1 cellular context compared by ENCODE assay signal in genomic region chr16:57266531-57267268, GRCh38.
TF ChIP-seq lines count a peak whose summit lies in the region.

No MANE protein-coding gene starts in this region.

TF ChIP-seq in SK-N-SH, 30 proteins besides CTCF, POLR2A, EP300 and RAD21 (continued from another document):
- TF ChIP-seq, protein P1, sequence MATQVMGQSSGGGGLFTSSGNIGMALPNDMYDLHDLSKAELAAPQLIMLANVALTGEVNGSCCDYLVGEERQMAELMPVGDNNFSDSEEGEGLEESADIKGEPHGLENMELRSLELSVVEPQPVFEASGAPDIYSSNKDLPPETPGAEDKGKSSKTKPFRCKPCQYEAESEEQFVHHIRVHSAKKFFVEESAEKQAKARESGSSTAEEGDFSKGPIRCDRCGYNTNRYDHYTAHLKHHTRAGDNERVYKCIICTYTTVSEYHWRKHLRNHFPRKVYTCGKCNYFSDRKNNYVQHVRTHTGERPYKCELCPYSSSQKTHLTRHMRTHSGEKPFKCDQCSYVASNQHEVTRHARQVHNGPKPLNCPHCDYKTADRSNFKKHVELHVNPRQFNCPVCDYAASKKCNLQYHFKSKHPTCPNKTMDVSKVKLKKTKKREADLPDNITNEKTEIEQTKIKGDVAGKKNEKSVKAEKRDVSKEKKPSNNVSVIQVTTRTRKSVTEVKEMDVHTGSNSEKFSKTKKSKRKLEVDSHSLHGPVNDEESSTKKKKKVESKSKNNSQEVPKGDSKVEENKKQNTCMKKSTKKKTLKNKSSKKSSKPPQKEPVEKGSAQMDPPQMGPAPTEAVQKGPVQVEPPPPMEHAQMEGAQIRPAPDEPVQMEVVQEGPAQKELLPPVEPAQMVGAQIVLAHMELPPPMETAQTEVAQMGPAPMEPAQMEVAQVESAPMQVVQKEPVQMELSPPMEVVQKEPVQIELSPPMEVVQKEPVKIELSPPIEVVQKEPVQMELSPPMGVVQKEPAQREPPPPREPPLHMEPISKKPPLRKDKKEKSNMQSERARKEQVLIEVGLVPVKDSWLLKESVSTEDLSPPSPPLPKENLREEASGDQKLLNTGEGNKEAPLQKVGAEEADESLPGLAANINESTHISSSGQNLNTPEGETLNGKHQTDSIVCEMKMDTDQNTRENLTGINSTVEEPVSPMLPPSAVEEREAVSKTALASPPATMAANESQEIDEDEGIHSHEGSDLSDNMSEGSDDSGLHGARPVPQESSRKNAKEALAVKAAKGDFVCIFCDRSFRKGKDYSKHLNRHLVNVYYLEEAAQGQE (IDR thresholded peaks at IDR 0.05; ENCODE audit: low read depth, low read length): no peak
- TF ChIP-seq YY1 (IDR thresholded peaks at IDR 0.05; ENCODE audit: low read depth): no peak
- TF ChIP-seq GATA2 (CRISPR knock-in tag; IDR thresholded peaks at IDR 0.05): no peak
- TF ChIP-seq POLR2AphosphoS5 (IDR thresholded peaks at IDR 0.05; ENCODE audit: low read depth, low read length): no peak
- no peak for TF ChIP-seq SIN3A (IDR thresholded peaks at IDR 0.05; ENCODE audit: borderline replicate concordance, low read depth, low read length)
- TF ChIP-seq MEF2A (IDR thresholded peaks at IDR 0.05; ENCODE audit: borderline replicate concordance, low read depth): no peak
- no peak for TF ChIP-seq FOXJ3 (CRISPR knock-in tag; IDR thresholded peaks at IDR 0.05)
- no peak for TF ChIP-seq EZH2phosphoT487 (IDR thresholded peaks at IDR 0.05; ENCODE audit: borderline replicate concordance, low read depth)
- TF ChIP-seq TCF12 (IDR thresholded peaks at IDR 0.05): no peak
